In the genomic region with DNA sequence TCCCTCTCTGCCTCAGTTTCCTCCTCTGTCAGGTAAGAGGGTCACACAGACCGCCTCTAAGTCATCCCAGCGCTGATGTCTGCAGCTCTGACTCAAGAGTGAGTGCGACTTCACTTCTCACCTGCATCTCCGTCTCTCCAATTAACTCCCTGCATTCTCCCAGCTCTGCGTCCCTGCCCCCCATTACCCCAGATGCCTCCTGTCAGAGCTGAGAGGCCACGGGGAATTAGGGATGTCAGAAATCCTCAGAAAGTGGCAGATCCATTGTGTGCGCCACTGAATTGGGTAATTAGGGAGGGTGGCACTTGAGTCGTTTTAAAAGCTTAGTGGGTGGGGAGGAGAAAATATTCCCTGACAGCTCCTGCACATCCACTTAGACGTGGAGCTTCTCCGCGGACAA, we compare ENCODE assay signal across 24 cellular contexts.
"Had no signal": no experiment of that assay in that cellular context is flagged by ENCODE, and none has a peak within 500 bp of the region (broad histone marks: within the 10 kb centered on the region; RNA-seq: fewer than 3 reads in every experiment).

No MANE protein-coding gene starts in this region.

- H3K27me3 ChIP-seq: colonic mucosa, neutrophil, right atrium auricular region, sigmoid colon had no signal

- DNase-seq: colonic mucosa; effector CD4-positive, alpha-beta T cell; endodermal cell; foreskin melanocyte; heart left ventricle; hippocampal formation; left colon; left ventricle myocardium superior; mesenchymal stem cell; naive B cell; psoas muscle; sigmoid colon; stimulated activated CD4-positive, alpha-beta T cell treated with anti-CD3 and anti-CD28 coated beads, Interleukin-2, amount 100 ng/mL, for 24 hours; stimulated activated CD4-positive, alpha-beta T cell treated with anti-CD3 and anti-CD28 coated beads, Interleukin-4, amount 100 ng/mL, for 4 hours; stimulated activated naive B cell treated with anti-CD40 and anti-IgM and Interleukin-4, amounts not matched to agents 10 μg/mL and 1 μg/mL and 100 μg/mL, for 72 hours; stomach; substantia nigra; trophoblast cell had no signal

- H3K9me3 ChIP-seq: colonic mucosa, heart left ventricle, neutrophil, psoas muscle, right atrium auricular region, sigmoid colon, stomach, thoracic aorta had no signal

- H3K27me3 Mint-ChIP-seq: stimulated activated naive B cell treated with anti-CD40 and anti-IgM and Interleukin-4, amounts not matched to agents 10 μg/mL and 1 μg/mL and 100 μg/mL, for 72 hours had no signal

- H3K27ac Mint-ChIP-seq: endodermal cell; naive B cell; nephron; stimulated activated naive B cell treated with anti-CD40 and anti-IgM and Interleukin-4, amounts not matched to agents 10 μg/mL and 1 μg/mL and 100 μg/mL, for 72 hours had no signal

- H3K36me3 Mint-ChIP-seq: naive B cell; stimulated activated naive B cell treated with anti-CD40 and anti-IgM and Interleukin-4, amounts not matched to agents 10 μg/mL and 1 μg/mL and 100 μg/mL, for 72 hours had no signal

- H3K4me1 ChIP-seq: colonic mucosa, heart left ventricle, psoas muscle, right atrium auricular region, sigmoid colon, stomach had no signal

- H3K4me3 Mint-ChIP-seq: endodermal cell; naive B cell; nephron; stimulated activated naive B cell treated with anti-CD40 and anti-IgM and Interleukin-4, amounts not matched to agents 10 μg/mL and 1 μg/mL and 100 μg/mL, for 72 hours had no signal

- H3K4me1 Mint-ChIP-seq: naive B cell; nephron; stimulated activated naive B cell treated with anti-CD40 and anti-IgM and Interleukin-4, amounts not matched to agents 10 μg/mL and 1 μg/mL and 100 μg/mL, for 72 hours had no signal

- H3K36me3 ChIP-seq: colonic mucosa, heart left ventricle, neutrophil, right atrium auricular region, sigmoid colon, stomach, thoracic aorta had no signal

- H3K27ac ChIP-seq: colonic mucosa, heart left ventricle, neutrophil, psoas muscle, right atrium auricular region, sigmoid colon, skin epidermis, stomach, thoracic aorta had no signal

- H3K9me3 Mint-ChIP-seq: endodermal cell; nephron; stimulated activated naive B cell treated with anti-CD40 and anti-IgM and Interleukin-4, amounts not matched to agents 10 μg/mL and 1 μg/mL and 100 μg/mL, for 72 hours had no signal

- H3K4me3 ChIP-seq: colonic mucosa, heart left ventricle, lung, psoas muscle, right atrium auricular region, sigmoid colon, skin epidermis, stomach, thoracic aorta had no signal
